1 cellular context compared by ENCODE assay signal in the genomic region with DNA sequence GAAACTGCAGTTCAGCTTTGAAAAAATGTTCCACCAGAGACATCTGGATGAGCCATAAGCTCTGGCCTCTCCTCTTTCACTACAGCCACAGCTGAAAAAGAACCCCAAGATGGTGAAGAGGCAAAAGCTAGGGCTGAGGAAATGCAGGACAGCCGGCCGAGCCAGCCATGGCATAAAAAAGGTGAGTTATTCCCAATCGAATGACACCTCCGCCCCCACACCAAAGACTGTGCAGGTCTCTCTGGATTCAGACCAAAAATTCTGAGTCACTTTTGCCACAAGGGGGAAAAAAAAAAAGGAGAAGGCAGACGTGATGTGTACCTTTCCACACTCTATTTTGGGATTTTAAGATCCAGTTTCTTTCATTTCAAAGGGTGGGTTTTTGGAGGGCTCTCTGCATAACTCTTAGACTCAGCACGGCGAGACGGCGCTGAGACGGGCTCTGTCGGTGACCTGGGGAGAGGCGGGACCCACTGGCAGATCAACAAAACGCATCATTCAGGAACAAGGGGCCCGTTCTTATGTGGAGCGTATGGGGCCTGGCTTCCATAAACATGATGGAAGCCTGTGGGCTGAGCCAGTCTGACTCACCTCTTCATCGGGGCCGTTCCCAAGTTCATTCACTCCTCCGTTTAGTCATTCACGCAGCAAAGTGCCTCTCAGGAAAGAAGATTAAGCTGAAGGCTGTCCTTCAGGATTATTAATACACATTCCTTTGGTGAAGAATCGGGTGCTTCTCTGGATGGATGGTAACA.
A peak's percentile ranks its signal among the peaks of the same experiment; 100 is the strongest.
TF ChIP-seq lines count a peak whose summit lies in the region.

No MANE protein-coding gene starts in this region.

TF ChIP-seq in HEK293, 187 proteins besides CTCF, POLR2A, EP300 and RAD21 (continued from another document and continues in another):
- 0 out of 2 replicates have a peak, but pooled peaks have one; percentile 18 for TF ChIP-seq PATZ1 (tag by site-specific recombination; IDR thresholded peaks at IDR 0.05)
- no peak for TF ChIP-seq OSR2 (tag by site-specific recombination; IDR thresholded peaks at IDR 0.05)
- TF ChIP-seq, protein P1, sequence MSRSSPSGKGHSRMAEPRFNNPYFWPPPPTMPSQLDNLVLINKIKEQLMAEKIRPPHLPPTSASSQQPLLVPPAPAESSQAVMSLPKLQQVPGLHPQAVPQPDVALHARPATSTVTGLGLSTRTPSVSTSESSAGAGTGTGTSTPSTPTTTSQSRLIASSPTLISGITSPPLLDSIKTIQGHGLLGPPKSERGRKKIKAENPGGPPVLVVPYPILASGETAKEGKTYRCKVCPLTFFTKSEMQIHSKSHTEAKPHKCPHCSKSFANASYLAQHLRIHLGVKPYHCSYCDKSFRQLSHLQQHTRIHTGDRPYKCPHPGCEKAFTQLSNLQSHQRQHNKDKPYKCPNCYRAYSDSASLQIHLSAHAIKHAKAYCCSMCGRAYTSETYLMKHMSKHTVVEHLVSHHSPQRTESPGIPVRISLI (tag by site-specific recombination; IDR thresholded peaks at IDR 0.05), result peak; percentile 68; the same call in 1 of the 2 replicates
- no peak for TF ChIP-seq ZNF341 (tag by site-specific recombination; IDR thresholded peaks at IDR 0.05; ENCODE audit: low read depth)
- TF ChIP-seq ZNF585B (tag by site-specific recombination; IDR thresholded peaks at IDR 0.05), result no peak
- peak; percentile 96 for TF ChIP-seq ZFP69B (tag by site-specific recombination; IDR thresholded peaks at IDR 0.05)
- no peak for TF ChIP-seq ZNF248 (tag by site-specific recombination; IDR thresholded peaks at IDR 0.05)
- TF ChIP-seq ZNF792 (tag by site-specific recombination; IDR thresholded peaks at IDR 0.05), result no peak
- TF ChIP-seq ZNF529 (tag by site-specific recombination; IDR thresholded peaks at IDR 0.05; ENCODE audit: insufficient replicate concordance), result no peak
- no peak for TF ChIP-seq MZF1 (tag by site-specific recombination; IDR thresholded peaks at IDR 0.05; ENCODE audit: borderline replicate concordance)
- TF ChIP-seq ZBTB17 (tag by site-specific recombination; IDR thresholded peaks at IDR 0.05), result peak; percentile 34; the same call in 1 of the 2 replicates
- no peak for TF ChIP-seq ZNF501 (tag by site-specific recombination; IDR thresholded peaks at IDR 0.05)
- TF ChIP-seq, protein P2, sequence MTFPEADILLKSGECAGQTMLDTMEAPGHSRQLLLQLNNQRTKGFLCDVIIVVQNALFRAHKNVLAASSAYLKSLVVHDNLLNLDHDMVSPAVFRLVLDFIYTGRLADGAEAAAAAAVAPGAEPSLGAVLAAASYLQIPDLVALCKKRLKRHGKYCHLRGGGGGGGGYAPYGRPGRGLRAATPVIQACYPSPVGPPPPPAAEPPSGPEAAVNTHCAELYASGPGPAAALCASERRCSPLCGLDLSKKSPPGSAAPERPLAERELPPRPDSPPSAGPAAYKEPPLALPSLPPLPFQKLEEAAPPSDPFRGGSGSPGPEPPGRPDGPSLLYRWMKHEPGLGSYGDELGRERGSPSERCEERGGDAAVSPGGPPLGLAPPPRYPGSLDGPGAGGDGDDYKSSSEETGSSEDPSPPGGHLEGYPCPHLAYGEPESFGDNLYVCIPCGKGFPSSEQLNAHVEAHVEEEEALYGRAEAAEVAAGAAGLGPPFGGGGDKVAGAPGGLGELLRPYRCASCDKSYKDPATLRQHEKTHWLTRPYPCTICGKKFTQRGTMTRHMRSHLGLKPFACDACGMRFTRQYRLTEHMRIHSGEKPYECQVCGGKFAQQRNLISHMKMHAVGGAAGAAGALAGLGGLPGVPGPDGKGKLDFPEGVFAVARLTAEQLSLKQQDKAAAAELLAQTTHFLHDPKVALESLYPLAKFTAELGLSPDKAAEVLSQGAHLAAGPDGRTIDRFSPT (tag by site-specific recombination; IDR thresholded peaks at IDR 0.05), result no peak
- TF ChIP-seq ZNF302 (tag by site-specific recombination; IDR thresholded peaks at IDR 0.05; ENCODE audit: low read depth), result no peak
- no peak; the same call in none of the 2 replicates for TF ChIP-seq SP7 (tag by site-specific recombination; IDR thresholded peaks at IDR 0.05)
- peak; percentile 28; the same call in 1 of the 2 replicates for TF ChIP-seq ZNF335 (tag by site-specific recombination; conservative IDR thresholded peaks at IDR 0.05)
- no peak for TF ChIP-seq ZNF76 (tag by site-specific recombination; IDR thresholded peaks at IDR 0.05; ENCODE audit: borderline replicate concordance, low read depth)
- TF ChIP-seq, protein P3, sequence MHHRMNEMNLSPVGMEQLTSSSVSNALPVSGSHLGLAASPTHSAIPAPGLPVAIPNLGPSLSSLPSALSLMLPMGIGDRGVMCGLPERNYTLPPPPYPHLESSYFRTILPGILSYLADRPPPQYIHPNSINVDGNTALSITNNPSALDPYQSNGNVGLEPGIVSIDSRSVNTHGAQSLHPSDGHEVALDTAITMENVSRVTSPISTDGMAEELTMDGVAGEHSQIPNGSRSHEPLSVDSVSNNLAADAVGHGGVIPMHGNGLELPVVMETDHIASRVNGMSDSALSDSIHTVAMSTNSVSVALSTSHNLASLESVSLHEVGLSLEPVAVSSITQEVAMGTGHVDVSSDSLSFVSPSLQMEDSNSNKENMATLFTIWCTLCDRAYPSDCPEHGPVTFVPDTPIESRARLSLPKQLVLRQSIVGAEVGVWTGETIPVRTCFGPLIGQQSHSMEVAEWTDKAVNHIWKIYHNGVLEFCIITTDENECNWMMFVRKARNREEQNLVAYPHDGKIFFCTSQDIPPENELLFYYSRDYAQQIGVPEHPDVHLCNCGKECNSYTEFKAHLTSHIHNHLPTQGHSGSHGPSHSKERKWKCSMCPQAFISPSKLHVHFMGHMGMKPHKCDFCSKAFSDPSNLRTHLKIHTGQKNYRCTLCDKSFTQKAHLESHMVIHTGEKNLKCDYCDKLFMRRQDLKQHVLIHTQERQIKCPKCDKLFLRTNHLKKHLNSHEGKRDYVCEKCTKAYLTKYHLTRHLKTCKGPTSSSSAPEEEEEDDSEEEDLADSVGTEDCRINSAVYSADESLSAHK (tag by site-specific recombination; IDR thresholded peaks at IDR 0.05), result no peak
- TF ChIP-seq ZSCAN30 (tag by site-specific recombination; IDR thresholded peaks at IDR 0.05), result no peak
- TF ChIP-seq SP3 (tag by site-specific recombination; IDR thresholded peaks at IDR 0.05), result no peak
- no peak for TF ChIP-seq KLF10 (tag by site-specific recombination; IDR thresholded peaks at IDR 0.05)
- no peak for TF ChIP-seq ZNF610 (tag by site-specific recombination; IDR thresholded peaks at IDR 0.05; ENCODE audit: borderline replicate concordance)
- TF ChIP-seq, protein P4, sequence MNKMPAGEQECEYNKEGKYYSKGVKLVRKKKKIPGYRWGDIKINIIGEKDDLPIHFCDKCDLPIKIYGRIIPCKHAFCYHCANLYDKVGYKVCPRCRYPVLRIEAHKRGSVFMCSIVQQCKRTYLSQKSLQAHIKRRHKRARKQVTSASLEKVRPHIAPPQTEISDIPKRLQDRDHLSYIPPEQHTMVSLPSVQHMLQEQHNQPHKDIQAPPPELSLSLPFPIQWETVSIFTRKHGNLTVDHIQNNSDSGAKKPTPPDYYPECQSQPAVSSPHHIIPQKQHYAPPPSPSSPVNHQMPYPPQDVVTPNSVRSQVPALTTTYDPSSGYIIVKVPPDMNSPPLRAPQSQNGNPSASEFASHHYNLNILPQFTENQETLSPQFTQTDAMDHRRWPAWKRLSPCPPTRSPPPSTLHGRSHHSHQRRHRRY (tag by site-specific recombination; IDR thresholded peaks at IDR 0.05), result no peak
- peak; percentile 97 for TF ChIP-seq ZBTB20 (tag by site-specific recombination; IDR thresholded peaks at IDR 0.05)
- no peak for TF ChIP-seq ZNF704 (tag by site-specific recombination; IDR thresholded peaks at IDR 0.05)
- no peak for TF ChIP-seq ZNF660 (tag by site-specific recombination; IDR thresholded peaks at IDR 0.05)
- TF ChIP-seq SCRT1 (tag by site-specific recombination; IDR thresholded peaks at IDR 0.05; ENCODE audit: borderline replicate concordance), result no peak
- TF ChIP-seq ZNF518A (tag by site-specific recombination; conservative IDR thresholded peaks at IDR 0.05; ENCODE audit: low read depth), result no peak
- TF ChIP-seq PRDM6 (tag by site-specific recombination; IDR thresholded peaks at IDR 0.05), result no peak
- 0 out of 2 replicates have a peak, but pooled peaks have one; percentile 7 for TF ChIP-seq ZNF561 (tag by site-specific recombination; IDR thresholded peaks at IDR 0.05; ENCODE audit: borderline replicate concordance)
- no peak for TF ChIP-seq BCL6B (tag by site-specific recombination; IDR thresholded peaks at IDR 0.05)
- TF ChIP-seq GLIS2 (tag by site-specific recombination; IDR thresholded peaks at IDR 0.05), result no peak
